ENCODE assay signal across 1 cellular context in the genomic region with DNA sequence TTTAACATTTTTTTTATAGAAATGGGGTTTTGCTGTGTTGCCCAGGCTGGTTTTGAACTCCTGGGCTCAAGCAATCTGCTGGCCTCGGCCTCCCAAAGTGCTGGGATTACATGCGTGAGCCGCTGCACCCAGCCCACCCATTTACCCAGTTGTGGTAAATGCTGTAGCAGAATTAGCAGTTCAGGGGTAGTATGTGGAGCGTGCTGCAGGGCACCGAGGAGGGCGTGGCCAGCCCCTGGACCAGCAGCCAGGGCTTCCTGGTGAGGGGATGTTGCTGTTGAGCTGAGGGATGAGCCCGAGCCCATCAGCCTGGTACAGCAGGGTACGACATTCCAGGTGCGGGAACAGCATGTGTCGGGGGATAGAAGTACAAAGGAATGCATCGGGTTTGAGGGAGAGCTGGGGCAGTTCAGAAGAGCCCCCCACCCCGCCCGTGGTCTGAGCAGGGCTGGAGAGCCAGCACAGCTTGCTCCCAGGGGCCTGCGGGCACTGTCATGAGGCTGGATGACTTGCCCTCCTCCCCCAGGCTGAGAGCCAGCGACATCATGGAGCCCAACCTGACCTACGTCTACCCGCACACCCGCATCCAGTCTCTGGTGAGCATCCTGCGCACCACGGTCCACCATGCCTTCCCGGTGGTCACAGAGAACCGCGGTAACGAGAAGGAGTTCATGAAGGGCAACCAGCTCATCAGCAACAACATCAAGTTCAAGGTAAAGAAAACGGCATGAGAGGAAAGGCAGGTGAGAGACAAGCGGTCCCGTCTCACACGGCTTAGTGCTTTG.
TF ChIP-seq lines count a peak whose summit lies in the region.

No MANE protein-coding gene starts in this region.

TF ChIP-seq in K562, 482 proteins besides CTCF, POLR2A, EP300 and RAD21:
- TF ChIP-seq POLR2G (IDR thresholded peaks at IDR 0.05; ENCODE audit: low read depth, low read length) (0 out of 2 replicates have a peak, but pooled peaks have one; percentile 17), SMAD4 (CRISPR knock-in tag; conservative IDR thresholded peaks at IDR 0.05) (no peak), CBX5 (IDR thresholded peaks at IDR 0.05; ENCODE audit: borderline replicate concordance, low read depth) (no peak), NFYB (IDR thresholded peaks at IDR 0.05; ENCODE audit: extremely low read depth, insufficient read length) (no peak), MYNN (IDR thresholded peaks at IDR 0.05) (no peak), MYNN (CRISPR knock-in tag; IDR thresholded peaks at IDR 0.05) (0 out of 2 replicates have a peak, but pooled peaks have one; percentile 4), CBFA2T3 (IDR thresholded peaks at IDR 0.05) (no peak), E2F5 (CRISPR knock-in tag; IDR thresholded peaks at IDR 0.05) (no peak), RBBP5 (IDR thresholded peaks at IDR 0.05; ENCODE audit: borderline replicate concordance, insufficient read depth, low read length, poor library complexity, severe bottlenecking) (peak; percentile 26), SLC30A9 (CRISPR knock-in tag; IDR thresholded peaks at IDR 0.05) (no peak), KHSRP (IDR thresholded peaks at IDR 0.05) (no peak), ZNF140 (CRISPR knock-in tag; IDR thresholded peaks at IDR 0.05) (no peak), GABPA (tag; conservative IDR thresholded peaks at IDR 0.05; ENCODE audit: low read depth) (no peak), CHD1 (IDR thresholded peaks at IDR 0.05; ENCODE audit: low read length) (no peak), GATAD2B (IDR thresholded peaks at IDR 0.05; ENCODE audit: borderline replicate concordance) (no peak), ZNF263 (CRISPR knock-in tag; IDR thresholded peaks at IDR 0.05; ENCODE audit: borderline replicate concordance) (no peak)
- TF ChIP-seq, protein P1, sequence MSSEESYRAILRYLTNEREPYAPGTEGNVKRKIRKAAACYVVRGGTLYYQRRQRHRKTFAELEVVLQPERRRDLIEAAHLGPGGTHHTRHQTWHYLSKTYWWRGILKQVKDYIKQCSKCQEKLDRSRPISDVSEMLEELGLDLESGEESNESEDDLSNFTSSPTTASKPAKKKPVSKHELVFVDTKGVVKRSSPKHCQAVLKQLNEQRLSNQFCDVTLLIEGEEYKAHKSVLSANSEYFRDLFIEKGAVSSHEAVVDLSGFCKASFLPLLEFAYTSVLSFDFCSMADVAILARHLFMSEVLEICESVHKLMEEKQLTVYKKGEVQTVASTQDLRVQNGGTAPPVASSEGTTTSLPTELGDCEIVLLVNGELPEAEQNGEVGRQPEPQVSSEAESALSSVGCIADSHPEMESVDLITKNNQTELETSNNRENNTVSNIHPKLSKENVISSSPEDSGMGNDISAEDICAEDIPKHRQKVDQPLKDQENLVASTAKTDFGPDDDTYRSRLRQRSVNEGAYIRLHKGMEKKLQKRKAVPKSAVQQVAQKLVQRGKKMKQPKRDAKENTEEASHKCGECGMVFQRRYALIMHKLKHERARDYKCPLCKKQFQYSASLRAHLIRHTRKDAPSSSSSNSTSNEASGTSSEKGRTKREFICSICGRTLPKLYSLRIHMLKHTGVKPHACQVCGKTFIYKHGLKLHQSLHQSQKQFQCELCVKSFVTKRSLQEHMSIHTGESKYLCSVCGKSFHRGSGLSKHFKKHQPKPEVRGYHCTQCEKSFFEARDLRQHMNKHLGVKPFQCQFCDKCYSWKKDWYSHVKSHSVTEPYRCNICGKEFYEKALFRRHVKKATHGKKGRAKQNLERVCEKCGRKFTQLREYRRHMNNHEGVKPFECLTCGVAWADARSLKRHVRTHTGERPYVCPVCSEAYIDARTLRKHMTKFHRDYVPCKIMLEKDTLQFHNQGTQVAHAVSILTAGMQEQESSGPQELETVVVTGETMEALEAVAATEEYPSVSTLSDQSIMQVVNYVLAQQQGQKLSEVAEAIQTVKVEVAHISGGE (CRISPR knock-in tag; IDR thresholded peaks at IDR 0.05), result no peak
